23 cellular contexts compared by ENCODE assay signal in genomic region chr4:42607011-42607726, GRCh38. TPM values are rescaled to one million over a fixed set of nuclear protein-coding genes. Genes with fewer than 3 reads are reported as not detected.
DNase-seq lines count a peak whose midpoint lies in the region; ATAC-seq and TF ChIP-seq lines count a peak whose summit lies in the region.
"Had no signal": no experiment of that assay in that cellular context is flagged by ENCODE, and none has a peak within 500 bp of the region (broad histone marks: within the 10 kb centered on the region; RNA-seq: fewer than 3 reads in every experiment).

No MANE protein-coding gene starts in this region.

- H3K27ac ChIP-seq in parathyroid adenoma (no peak overlapping the region), esophagus muscularis mucosa (replicated peaks in 1 of 4) (no peak overlapping the region), brain microvascular endothelial cell (no peak overlapping the region)
- H3K27ac ChIP-seq: PC-9, RWPE1 had no signal

- H3K4me3 ChIP-seq in parathyroid adenoma (ENCODE audit: low read depth, low read length), result no peak overlapping the region
- no peak overlapping the region for H3K4me3 ChIP-seq in esophagus muscularis mucosa
- H3K4me3 ChIP-seq in brain microvascular endothelial cell (ENCODE audit: low read depth, low read length), result no peak overlapping the region
- H3K4me3 ChIP-seq: MG63, PC-9 had no signal

- ATAC-seq in left ventricle myocardium superior (peak; percentile 34), left cardiac atrium (no peak)
- ATAC-seq: HCT116 had no signal

- peaks cover under 1% of the 10 kb centered on the region for H3K79me2 ChIP-seq in parathyroid adenoma

- no peak for TF ChIP-seq POLR2A in esophagus muscularis mucosa (IDR thresholded peaks at IDR 0.05; ENCODE audit: low read depth)

- no peak for TF ChIP-seq CTCF in parathyroid adenoma (IDR thresholded peaks at IDR 0.05)
- TF ChIP-seq CTCF in esophagus muscularis mucosa (IDR thresholded peaks at IDR 0.05), result no peak
- TF ChIP-seq CTCF in brain microvascular endothelial cell (IDR thresholded peaks at IDR 0.05; ENCODE audit: low read depth, low read length, missing control alignments), result no peak

- H2AFZ ChIP-seq in parathyroid adenoma, result no peak overlapping the region

- H3K4me1 ChIP-seq in parathyroid adenoma (peaks cover 10% of the 10 kb centered on the region), esophagus muscularis mucosa (peaks cover 0 to 5% (median 0%) of the 10 kb centered on the region in 4 donors)

- POLR2A ChIA-PET in activated CD4-positive, alpha-beta memory T cell treated with anti-CD3 and anti-CD28 coated beads for 36 hours (lab: Charles Lee), result no interaction called here
- POLR2A ChIA-PET in activated CD4-positive, alpha-beta memory T cell treated with anti-CD3 and anti-CD28 coated beads, Interleukin-2, amount 10 ng/mL, durations not matched to agents 7 days and 5 days (lab: Charles Lee), result no interaction called here

- in situ Hi-C loops in brain microvascular endothelial cell (cut with HindIII; ENCODE audit: low pct_ligation_motif_present, low sequenced_read_pairs), result no loop called here

- H3K27me3 ChIP-seq in parathyroid adenoma (ENCODE audit: control insufficient read depth, insufficient read depth, low read length) (no peaks in the 10 kb centered on the region), esophagus muscularis mucosa (no peaks in the 10 kb centered on the region), brain microvascular endothelial cell (replicated peaks) (no peaks in the 10 kb centered on the region)
- H3K27me3 ChIP-seq: MG63 had no signal

- H3K4me3 Mint-ChIP-seq in activated CD4-positive, alpha-beta memory T cell treated with anti-CD3 and anti-CD28 coated beads for 36 hours, result no peak overlapping the region
- H3K4me3 Mint-ChIP-seq in activated CD4-positive, alpha-beta memory T cell treated with anti-CD3 and anti-CD28 coated beads, Interleukin-2, amount 10 ng/mL, durations not matched to agents 7 days and 5 days, result no peak overlapping the region
- H3K4me3 Mint-ChIP-seq: B cell, IgD-negative memory B cell had no signal

- DNase-seq in activated CD4-positive, alpha-beta memory T cell treated with anti-CD3 and anti-CD28 coated beads for 36 hours, result no peak
- DNase-seq in activated CD4-positive, alpha-beta memory T cell treated with anti-CD3 and anti-CD28 coated beads, Interleukin-2, amount 10 ng/mL, durations not matched to agents 7 days and 5 days, result no peak
- DNase-seq in left ventricle myocardium superior, result no peak
- DNase-seq in left cardiac atrium, result no peak
- DNase-seq in activated CD4-positive, CD25-positive, alpha-beta regulatory T cell treated with anti-CD3 and anti-CD28 coated beads, Interleukin-2, amount 50 U/mL, for 72 hours, result no peak
- no peak for DNase-seq in esophagus muscularis mucosa (ENCODE audit: extremely low spot score)
- no peak for DNase-seq in brain microvascular endothelial cell
- DNase-seq: DMS79 treated with DMSO at 0.1 percent for 48 hours, GOT3, Kasumi-1, MG63, NCI-H1092, NCI-H1436 treated with DMSO at 0.1 percent for 48 hours, NCI-H2029 treated with DMSO at 0.1 percent for 48 hours, NCI-H2171, NCI-H526, PC-9 had no signal

- peak overlapping the region; percentile 20 for H3K27ac Mint-ChIP-seq in activated CD4-positive, alpha-beta memory T cell treated with anti-CD3 and anti-CD28 coated beads for 36 hours
- H3K27ac Mint-ChIP-seq in activated CD4-positive, alpha-beta memory T cell treated with anti-CD3 and anti-CD28 coated beads, Interleukin-2, amount 10 ng/mL, durations not matched to agents 7 days and 5 days, result no peak overlapping the region
- H3K27ac Mint-ChIP-seq: B cell, IgD-negative memory B cell had no signal

- peaks cover 24% of the 10 kb centered on the region for H3K36me3 Mint-ChIP-seq in activated CD4-positive, alpha-beta memory T cell treated with anti-CD3 and anti-CD28 coated beads for 36 hours
- peaks cover 28% of the 10 kb centered on the region for H3K36me3 Mint-ChIP-seq in activated CD4-positive, alpha-beta memory T cell treated with anti-CD3 and anti-CD28 coated beads, Interleukin-2, amount 10 ng/mL, durations not matched to agents 7 days and 5 days (ENCODE audit: low read depth)

- H3K9me3 ChIP-seq in parathyroid adenoma (ENCODE audit: control insufficient read depth, low read length) (no peaks in the 10 kb centered on the region), esophagus muscularis mucosa (no peaks in the 10 kb centered on the region)
- H3K9me3 ChIP-seq: MG63 had no signal

- no peaks in the 10 kb centered on the region for H3K27me3 Mint-ChIP-seq in activated CD4-positive, alpha-beta memory T cell treated with anti-CD3 and anti-CD28 coated beads for 36 hours
- H3K27me3 Mint-ChIP-seq in activated CD4-positive, alpha-beta memory T cell treated with anti-CD3 and anti-CD28 coated beads, Interleukin-2, amount 10 ng/mL, durations not matched to agents 7 days and 5 days, result no peaks in the 10 kb centered on the region
- H3K27me3 Mint-ChIP-seq: B cell, IgD-negative memory B cell had no signal

- H3K9me3 Mint-ChIP-seq in activated CD4-positive, alpha-beta memory T cell treated with anti-CD3 and anti-CD28 coated beads for 36 hours, result no peaks in the 10 kb centered on the region
- no peaks in the 10 kb centered on the region for H3K9me3 Mint-ChIP-seq in activated CD4-positive, alpha-beta memory T cell treated with anti-CD3 and anti-CD28 coated beads, Interleukin-2, amount 10 ng/mL, durations not matched to agents 7 days and 5 days
- H3K9me3 Mint-ChIP-seq: IgD-negative memory B cell had no signal

- CTCF ChIA-PET in activated CD4-positive, alpha-beta memory T cell treated with anti-CD3 and anti-CD28 coated beads for 36 hours (lab: Charles Lee), result no interaction called here
- CTCF ChIA-PET in activated CD4-positive, alpha-beta memory T cell treated with anti-CD3 and anti-CD28 coated beads, Interleukin-2, amount 10 ng/mL, durations not matched to agents 7 days and 5 days (lab: Charles Lee), result interaction anchor here (1.5 kb wide), 1 partner anchor 50 kb away, joined by 3 read pairs; the partner anchor contains the start of gene ATP8A1

- intact Hi-C loops in activated CD4-positive, alpha-beta memory T cell treated with anti-CD3 and anti-CD28 coated beads for 36 hours (cut with micrococcal nuclease), result loop anchor here (1.0 kb wide), 1 partner anchor 47 kb away; no protein-coding TSS in a partner anchor
- intact Hi-C loops in left ventricle myocardium superior (cut with micrococcal nuclease) (no loop called here), left cardiac atrium (cut with DNase I) (loop anchor here in 1 of 2 donors (10.0 kb wide), 1 partner anchor 48 kb away; the partner anchor contains the start of gene ATP8A1), esophagus muscularis mucosa (cut with DNase I) (no loop called here)

- peaks cover 19% of the 10 kb centered on the region for H3K4me1 Mint-ChIP-seq in activated CD4-positive, alpha-beta memory T cell treated with anti-CD3 and anti-CD28 coated beads for 36 hours (ENCODE audit: low read depth)
- H3K4me1 Mint-ChIP-seq in activated CD4-positive, alpha-beta memory T cell treated with anti-CD3 and anti-CD28 coated beads, Interleukin-2, amount 10 ng/mL, durations not matched to agents 7 days and 5 days, result peaks cover 17% of the 10 kb centered on the region

- 72% methylated on average over 3 of the region's 3 CpGs for WGBS in esophagus muscularis mucosa

- TF ChIP-seq EP300 in esophagus muscularis mucosa (IDR thresholded peaks at IDR 0.05), result no peak

- H3K4me2 ChIP-seq in parathyroid adenoma (ENCODE audit: low read length), result peak overlapping the region; percentile 19
- H3K4me2 ChIP-seq: PC-9 had no signal

- H3K9ac ChIP-seq in parathyroid adenoma, result no peak overlapping the region

- H3K36me3 ChIP-seq in parathyroid adenoma (ENCODE audit: control insufficient read depth, insufficient read depth, low read length) (no peaks in the 10 kb centered on the region), esophagus muscularis mucosa (peaks cover 0 to 5% (median 0%) of the 10 kb centered on the region in 4 donors), brain microvascular endothelial cell (replicated peaks) (no peaks in the 10 kb centered on the region)
- H3K36me3 ChIP-seq: MG63 had no signal

RNA-seq across cellular contexts. Expression of gene ATP8A1, which starts 49.7 kb away (rescaled TPM):
- 10 to 100 TPM; 23.9 to 24.0 TPM for total RNA-seq in activated CD4-positive, alpha-beta memory T cell treated with anti-CD3 and anti-CD28 coated beads for 36 hours
- 10 to 100 TPM; 18.7 to 19.8 TPM for total RNA-seq in activated CD4-positive, alpha-beta memory T cell treated with anti-CD3 and anti-CD28 coated beads, Interleukin-2, amount 10 ng/mL, durations not matched to agents 7 days and 5 days
- 14.0 TPM for total RNA-seq in left ventricle myocardium superior
- 10 to 100 TPM; 22.3 to 23.3 TPM for total RNA-seq in left cardiac atrium
- total RNA-seq in esophagus muscularis mucosa, result 10 to 100 TPM in 1 of 4 donors, 1 to 10 TPM in 3; 6.2 to 10.8 (median 7.1) TPM
- total RNA-seq: A172, PC-9 had no signal
